Comparison of ENCODE assay signal across 1 cellular context in the genomic region with DNA sequence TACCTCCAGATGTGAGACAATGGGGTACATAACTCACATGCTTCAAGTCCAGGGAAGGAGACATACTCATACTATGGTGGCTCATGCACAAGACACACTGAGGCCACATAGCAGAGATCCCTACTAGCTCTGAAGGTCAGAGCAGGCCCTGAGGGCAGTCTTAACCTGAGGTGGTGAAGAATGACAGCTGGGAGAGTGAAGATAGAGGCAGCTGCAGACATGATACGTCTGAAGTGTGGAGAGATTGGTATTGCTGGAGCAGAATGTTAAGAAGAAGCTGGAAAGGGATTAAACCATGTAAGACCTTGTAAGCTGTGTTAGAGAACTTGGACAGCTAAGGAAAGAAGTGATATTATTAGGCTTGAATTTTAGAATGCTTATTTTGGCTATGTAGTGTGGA.
TF ChIP-seq lines count a peak whose summit lies in the region.

No MANE protein-coding gene starts in this region.

TF ChIP-seq in K562, 482 proteins besides CTCF, POLR2A, EP300 and RAD21 (continued from another document and continues in another):
- TF ChIP-seq, protein P1, sequence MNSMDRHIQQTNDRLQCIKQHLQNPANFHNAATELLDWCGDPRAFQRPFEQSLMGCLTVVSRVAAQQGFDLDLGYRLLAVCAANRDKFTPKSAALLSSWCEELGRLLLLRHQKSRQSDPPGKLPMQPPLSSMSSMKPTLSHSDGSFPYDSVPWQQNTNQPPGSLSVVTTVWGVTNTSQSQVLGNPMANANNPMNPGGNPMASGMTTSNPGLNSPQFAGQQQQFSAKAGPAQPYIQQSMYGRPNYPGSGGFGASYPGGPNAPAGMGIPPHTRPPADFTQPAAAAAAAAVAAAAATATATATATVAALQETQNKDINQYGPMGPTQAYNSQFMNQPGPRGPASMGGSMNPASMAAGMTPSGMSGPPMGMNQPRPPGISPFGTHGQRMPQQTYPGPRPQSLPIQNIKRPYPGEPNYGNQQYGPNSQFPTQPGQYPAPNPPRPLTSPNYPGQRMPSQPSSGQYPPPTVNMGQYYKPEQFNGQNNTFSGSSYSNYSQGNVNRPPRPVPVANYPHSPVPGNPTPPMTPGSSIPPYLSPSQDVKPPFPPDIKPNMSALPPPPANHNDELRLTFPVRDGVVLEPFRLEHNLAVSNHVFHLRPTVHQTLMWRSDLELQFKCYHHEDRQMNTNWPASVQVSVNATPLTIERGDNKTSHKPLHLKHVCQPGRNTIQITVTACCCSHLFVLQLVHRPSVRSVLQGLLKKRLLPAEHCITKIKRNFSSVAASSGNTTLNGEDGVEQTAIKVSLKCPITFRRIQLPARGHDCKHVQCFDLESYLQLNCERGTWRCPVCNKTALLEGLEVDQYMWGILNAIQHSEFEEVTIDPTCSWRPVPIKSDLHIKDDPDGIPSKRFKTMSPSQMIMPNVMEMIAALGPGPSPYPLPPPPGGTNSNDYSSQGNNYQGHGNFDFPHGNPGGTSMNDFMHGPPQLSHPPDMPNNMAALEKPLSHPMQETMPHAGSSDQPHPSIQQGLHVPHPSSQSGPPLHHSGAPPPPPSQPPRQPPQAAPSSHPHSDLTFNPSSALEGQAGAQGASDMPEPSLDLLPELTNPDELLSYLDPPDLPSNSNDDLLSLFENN (IDR thresholded peaks at IDR 0.05; ENCODE audit: low read depth in 2 of 2, low read length in 2 of 2): peak in 1 of 2 experiments; percentile 63; a peak in 2 of 4 replicates
- TF ChIP-seq ZNF518B (CRISPR knock-in tag; IDR thresholded peaks at IDR 0.05) (no peak), SNIP1 (IDR thresholded peaks at IDR 0.05; ENCODE audit: low read depth) (no peak), ASH1L (IDR thresholded peaks at IDR 0.05; ENCODE audit: borderline replicate concordance, low read depth, partially characterized antibody) (no peak), TCFL5 (CRISPR knock-in tag; conservative IDR thresholded peaks at IDR 0.05) (no peak), ZNF174 (CRISPR knock-in tag; IDR thresholded peaks at IDR 0.05) (no peak), CHD7 (IDR thresholded peaks at IDR 0.05; ENCODE audit: low read depth, low read length) (no peak), ZNF324 (CRISPR knock-in tag; IDR thresholded peaks at IDR 0.05) (no peak), PREB (CRISPR knock-in tag; IDR thresholded peaks at IDR 0.05) (no peak), MEF2D (tag; conservative IDR thresholded peaks at IDR 0.05; ENCODE audit: low read depth) (no peak), NFIC (IDR thresholded peaks at IDR 0.05) (peak; percentile 82), NCOA4 (IDR thresholded peaks at IDR 0.05; ENCODE audit: partially characterized antibody) (no peak), RHOXF2B (CRISPR knock-in tag; conservative IDR thresholded peaks at IDR 0.05) (no peak), FOXM1 (IDR thresholded peaks at IDR 0.05; ENCODE audit: low read depth) (peak; percentile 44; the same call in 1 of the 2 replicates), FOXM1 (CRISPR knock-in tag; IDR thresholded peaks at IDR 0.05; ENCODE audit: low read depth) (no peak), CHD2 (IDR thresholded peaks at IDR 0.05; ENCODE audit: low read depth, low read length) (no peak), MEIS2 (IDR thresholded peaks at IDR 0.05; ENCODE audit: partially characterized antibody) (peak; percentile 93), FUS (optimal IDR thresholded peaks at IDR 0.05; ENCODE audit: low read depth, low read length) (no peak), ZNF224 (CRISPR knock-in tag; IDR thresholded peaks at IDR 0.05) (no peak), CHAMP1 (IDR thresholded peaks at IDR 0.05) (peak; percentile 64; the same call in 1 of the 2 replicates)
- TF ChIP-seq, protein P2, sequence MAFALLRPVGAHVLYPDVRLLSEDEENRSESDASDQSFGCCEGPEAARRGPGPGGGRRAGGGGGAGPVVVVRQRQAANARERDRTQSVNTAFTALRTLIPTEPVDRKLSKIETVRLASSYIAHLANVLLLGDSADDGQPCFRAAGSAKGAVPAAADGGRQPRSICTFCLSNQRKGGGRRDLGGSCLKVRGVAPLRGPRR (CRISPR knock-in tag; IDR thresholded peaks at IDR 0.05): no peak
- TF ChIP-seq, protein P3, sequence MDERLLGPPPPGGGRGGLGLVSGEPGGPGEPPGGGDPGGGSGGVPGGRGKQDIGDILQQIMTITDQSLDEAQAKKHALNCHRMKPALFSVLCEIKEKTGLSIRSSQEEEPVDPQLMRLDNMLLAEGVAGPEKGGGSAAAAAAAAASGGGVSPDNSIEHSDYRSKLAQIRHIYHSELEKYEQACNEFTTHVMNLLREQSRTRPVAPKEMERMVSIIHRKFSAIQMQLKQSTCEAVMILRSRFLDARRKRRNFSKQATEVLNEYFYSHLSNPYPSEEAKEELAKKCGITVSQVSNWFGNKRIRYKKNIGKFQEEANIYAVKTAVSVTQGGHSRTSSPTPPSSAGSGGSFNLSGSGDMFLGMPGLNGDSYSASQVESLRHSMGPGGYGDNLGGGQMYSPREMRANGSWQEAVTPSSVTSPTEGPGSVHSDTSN (CRISPR knock-in tag; IDR thresholded peaks at IDR 0.05; ENCODE audit: low read depth): no peak
- TF ChIP-seq, protein P3 (tag; conservative IDR thresholded peaks at IDR 0.05; ENCODE audit: low read depth): peak; percentile 62
